ENCODE assay signal across 4 cellular contexts in the genomic region with DNA sequence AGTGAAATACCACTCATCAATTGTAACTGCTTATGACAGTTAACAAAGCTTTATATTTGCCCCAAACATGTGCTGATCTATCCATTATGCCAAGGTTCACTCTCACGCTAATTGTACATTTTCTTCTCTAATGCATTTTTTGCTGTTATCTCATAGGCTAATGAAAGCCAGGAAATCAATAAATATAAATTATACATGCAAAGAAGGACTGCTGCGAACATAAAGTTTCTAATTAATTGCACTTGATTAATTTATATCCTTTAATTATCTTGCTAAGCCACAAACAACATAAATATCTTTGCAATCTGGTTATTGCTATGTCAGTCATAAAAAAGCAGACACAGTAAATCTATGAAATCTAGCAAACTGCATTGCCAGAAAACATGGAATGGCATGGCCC.
"Had no signal": no experiment of that assay in that cellular context is flagged by ENCODE, and none has a peak within 500 bp of the region (broad histone marks: within the 10 kb centered on the region; RNA-seq: fewer than 3 reads in every experiment).

No MANE protein-coding gene starts in this region.

- H3K27ac Mint-ChIP-seq: GM23338, H9 had no signal

- H3K4me3 ChIP-seq: GM23338 had no signal

- H3K4me2 ChIP-seq: GM23338 had no signal

- H3K9me3 Mint-ChIP-seq: GM23338, H9 had no signal

- H3K4me3 Mint-ChIP-seq: GM23338, H9 had no signal

- DNase-seq: H9, HCEC 1CT, IMR-90 had no signal

- ATAC-seq: GM23338 had no signal

- H2AFZ ChIP-seq: GM23338 had no signal
